In genomic region chr11:61828629-61829407, GRCh38 we compare ENCODE assay signal across 8 cellular contexts. TPM values are rescaled to one million over a fixed set of nuclear protein-coding genes. Genes with fewer than 3 reads are reported as not detected.
DNase-seq lines count a peak whose midpoint lies in the region; ATAC-seq and TF ChIP-seq lines count a peak whose summit lies in the region.

No MANE protein-coding gene starts in this region.

- H3K4me3 Mint-ChIP-seq in activated T-helper 1 cell treated with anti-CD3 and anti-CD28 coated beads, Interleukin-12 subunit alpha, Interleukin-12 subunit beta, Interleukin-2, Interleukin-4 antibody, amounts not matched to agents 30 ng/mL and 10 ng/mL and 1 ng/mL, durations not matched to agents 14 hours and 24 hours and 36 hours = peak overlapping the region; percentile 93
- H3K4me3 Mint-ChIP-seq in nephron progenitor cell = peak overlapping the region; percentile 95

- H3K4me3 ChIP-seq in fibroblast of villous mesenchyme (ENCODE audit: low read depth, low read length) = peak overlapping the region; percentile 98

- H3K36me3 Mint-ChIP-seq in activated T-helper 1 cell treated with anti-CD3 and anti-CD28 coated beads, Interleukin-12 subunit alpha, Interleukin-12 subunit beta, Interleukin-2, Interleukin-4 antibody, amounts not matched to agents 30 ng/mL and 10 ng/mL and 1 ng/mL, durations not matched to agents 14 hours and 24 hours and 36 hours (ENCODE audit: low read depth) = peaks cover 9% of the 10 kb centered on the region
- peaks cover 41% of the 10 kb centered on the region for H3K36me3 Mint-ChIP-seq in nephron progenitor cell (ENCODE audit: low read depth)

- H3K4me1 Mint-ChIP-seq in activated T-helper 1 cell treated with anti-CD3 and anti-CD28 coated beads, Interleukin-12 subunit alpha, Interleukin-12 subunit beta, Interleukin-2, Interleukin-4 antibody, amounts not matched to agents 30 ng/mL and 10 ng/mL and 1 ng/mL, durations not matched to agents 14 hours and 24 hours and 36 hours (ENCODE audit: low read depth) = peaks cover 60% of the 10 kb centered on the region
- peaks cover 64% of the 10 kb centered on the region for H3K4me1 Mint-ChIP-seq in nephron progenitor cell

- DNase-seq in COLO668 (lab: John Stamatoyannopoulos, UW; ENCODE audit: unreplicated experiment) = peak; percentile 53
- DNase-seq in NCI-H1930 (lab: John Stamatoyannopoulos, UW) = peak; percentile 33 to 67
- DNase-seq in activated T-helper 1 cell treated with anti-CD3 and anti-CD28 coated beads, Interleukin-12 subunit alpha, Interleukin-12 subunit beta, Interleukin-2, Interleukin-4 antibody, amounts not matched to agents 30 ng/mL and 10 ng/mL and 1 ng/mL, durations not matched to agents 14 hours and 24 hours and 36 hours (ENCODE audit: low spot score) = peak; percentile 57
- peak; percentile 57 for DNase-seq in fibroblast of villous mesenchyme (ENCODE audit: low read depth)
- peak; percentile 63 for DNase-seq in nephron progenitor cell
- DNase-seq in epidermal melanocyte (ENCODE audit: insufficient read length, low spot score) = no peak

- H3K9me3 Mint-ChIP-seq in activated T-helper 1 cell treated with anti-CD3 and anti-CD28 coated beads, Interleukin-12 subunit alpha, Interleukin-12 subunit beta, Interleukin-2, Interleukin-4 antibody, amounts not matched to agents 30 ng/mL and 10 ng/mL and 1 ng/mL, durations not matched to agents 14 hours and 24 hours and 36 hours = no peaks in the 10 kb centered on the region
- H3K9me3 Mint-ChIP-seq in nephron progenitor cell = no peaks in the 10 kb centered on the region

- H3K27me3 Mint-ChIP-seq in activated T-helper 1 cell treated with anti-CD3 and anti-CD28 coated beads, Interleukin-12 subunit alpha, Interleukin-12 subunit beta, Interleukin-2, Interleukin-4 antibody, amounts not matched to agents 30 ng/mL and 10 ng/mL and 1 ng/mL, durations not matched to agents 14 hours and 24 hours and 36 hours (ENCODE audit: insufficient read depth) = no peaks in the 10 kb centered on the region
- H3K27me3 Mint-ChIP-seq in nephron progenitor cell (ENCODE audit: low read depth, poor library complexity) = no peaks in the 10 kb centered on the region

- TF ChIP-seq CTCF in fibroblast of villous mesenchyme (IDR thresholded peaks at IDR 0.05; ENCODE audit: insufficient read depth, low read depth, low read length) (peak; percentile 45), nephron progenitor cell (IDR thresholded peaks at IDR 0.05) (peak; percentile 32)

- ATAC-seq in GM19463 (IDR thresholded peaks at IDR 0.05; ENCODE audit: unreplicated experiment) (peak; percentile 30), GM21515 (IDR thresholded peaks at IDR 0.05; ENCODE audit: unreplicated experiment) (no peak)

- H3K27ac Mint-ChIP-seq in activated T-helper 1 cell treated with anti-CD3 and anti-CD28 coated beads, Interleukin-12 subunit alpha, Interleukin-12 subunit beta, Interleukin-2, Interleukin-4 antibody, amounts not matched to agents 30 ng/mL and 10 ng/mL and 1 ng/mL, durations not matched to agents 14 hours and 24 hours and 36 hours = peak overlapping the region; percentile 96
- H3K27ac Mint-ChIP-seq in nephron progenitor cell = peak overlapping the region; percentile 97

- intact Hi-C loops in activated T-helper 1 cell treated with anti-CD3 and anti-CD28 coated beads, Interleukin-12 subunit alpha, Interleukin-12 subunit beta, Interleukin-2, Interleukin-4 antibody, amounts not matched to agents 30 ng/mL and 10 ng/mL and 1 ng/mL, durations not matched to agents 14 hours and 24 hours and 36 hours (cut with micrococcal nuclease) = loop anchor here (1.0 to 5.0 kb wide), 3 partner anchors 138 to 1013 kb away; partner anchors contain the start of gene FTH1

RNA-seq across cellular contexts. Expression of gene FADS2, which starts 0.7 kb away (rescaled TPM):
- total RNA-seq in activated T-helper 1 cell treated with anti-CD3 and anti-CD28 coated beads, Interleukin-12 subunit alpha, Interleukin-12 subunit beta, Interleukin-2, Interleukin-4 antibody, amounts not matched to agents 30 ng/mL and 10 ng/mL and 1 ng/mL, durations not matched to agents 14 hours and 24 hours and 36 hours = 250 and 256 TPM in 2 replicates
- 713 and 741 TPM in 2 replicates for total RNA-seq in fibroblast of villous mesenchyme

RNA-seq across cellular contexts. Expression of gene FADS1, which starts 12.0 kb away (rescaled TPM):
- total RNA-seq in activated T-helper 1 cell treated with anti-CD3 and anti-CD28 coated beads, Interleukin-12 subunit alpha, Interleukin-12 subunit beta, Interleukin-2, Interleukin-4 antibody, amounts not matched to agents 30 ng/mL and 10 ng/mL and 1 ng/mL, durations not matched to agents 14 hours and 24 hours and 36 hours = 92.3 and 97.7 TPM in 2 replicates
- total RNA-seq in fibroblast of villous mesenchyme = 190 and 244 TPM in 2 replicates

RNA-seq across cellular contexts. Expression of gene FEN1, which starts 36.1 kb away (rescaled TPM):
- total RNA-seq in activated T-helper 1 cell treated with anti-CD3 and anti-CD28 coated beads, Interleukin-12 subunit alpha, Interleukin-12 subunit beta, Interleukin-2, Interleukin-4 antibody, amounts not matched to agents 30 ng/mL and 10 ng/mL and 1 ng/mL, durations not matched to agents 14 hours and 24 hours and 36 hours = 147 and 149 TPM in 2 replicates
- total RNA-seq in fibroblast of villous mesenchyme = 23.8 and 27.6 TPM in 2 replicates

RNA-seq across cellular contexts. Expression of gene TMEM258, which starts 36.4 kb away (rescaled TPM):
- total RNA-seq in activated T-helper 1 cell treated with anti-CD3 and anti-CD28 coated beads, Interleukin-12 subunit alpha, Interleukin-12 subunit beta, Interleukin-2, Interleukin-4 antibody, amounts not matched to agents 30 ng/mL and 10 ng/mL and 1 ng/mL, durations not matched to agents 14 hours and 24 hours and 36 hours = 164 and 166 TPM in 2 replicates
- total RNA-seq in fibroblast of villous mesenchyme = 40.6 and 76.4 TPM in 2 replicates
